In the genomic region with DNA sequence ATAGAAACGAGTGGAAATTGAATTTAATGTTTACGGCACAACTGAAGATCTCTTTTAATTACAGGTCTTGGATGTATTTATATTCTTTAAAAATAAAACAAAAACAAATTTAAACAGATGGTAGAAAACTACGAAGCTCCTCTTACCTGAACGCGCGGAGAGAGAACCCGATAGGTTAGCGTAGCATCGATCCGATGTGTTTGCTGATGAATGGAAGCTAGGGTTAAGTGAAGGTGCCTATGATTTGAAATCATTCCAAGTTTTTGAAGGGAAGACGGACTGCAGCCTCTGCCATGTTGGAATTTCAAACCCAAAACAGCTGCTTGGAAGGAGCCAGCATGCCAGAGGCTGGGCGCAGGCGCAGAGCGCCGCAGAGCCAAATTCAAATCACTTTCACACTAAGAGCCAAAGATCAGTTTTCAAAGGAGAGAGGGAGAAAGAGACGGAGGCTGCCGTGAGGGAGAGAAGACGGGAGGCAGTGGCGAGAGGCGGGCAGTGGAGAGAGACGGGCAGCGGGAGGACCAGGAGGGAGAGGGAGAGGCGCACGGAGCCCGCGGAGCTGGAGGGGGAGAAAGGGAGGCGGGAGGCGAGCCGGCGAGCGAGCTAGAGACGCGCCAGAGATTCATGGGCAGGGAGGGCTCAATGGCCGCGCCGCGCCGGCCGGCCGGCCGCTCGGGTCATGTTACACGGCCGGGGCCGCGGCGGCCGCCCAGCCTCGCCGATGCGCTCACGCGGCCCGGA, we compare ENCODE assay signal across 8 cellular contexts. TPM values are rescaled to one million over a fixed set of nuclear protein-coding genes. Genes with fewer than 3 reads are reported as not detected.
A peak's percentile ranks its signal among the peaks of the same experiment; 100 is the strongest.
DNase-seq lines count a peak whose midpoint lies in the region; ATAC-seq and TF ChIP-seq lines count a peak whose summit lies in the region.

A gene with protein sequence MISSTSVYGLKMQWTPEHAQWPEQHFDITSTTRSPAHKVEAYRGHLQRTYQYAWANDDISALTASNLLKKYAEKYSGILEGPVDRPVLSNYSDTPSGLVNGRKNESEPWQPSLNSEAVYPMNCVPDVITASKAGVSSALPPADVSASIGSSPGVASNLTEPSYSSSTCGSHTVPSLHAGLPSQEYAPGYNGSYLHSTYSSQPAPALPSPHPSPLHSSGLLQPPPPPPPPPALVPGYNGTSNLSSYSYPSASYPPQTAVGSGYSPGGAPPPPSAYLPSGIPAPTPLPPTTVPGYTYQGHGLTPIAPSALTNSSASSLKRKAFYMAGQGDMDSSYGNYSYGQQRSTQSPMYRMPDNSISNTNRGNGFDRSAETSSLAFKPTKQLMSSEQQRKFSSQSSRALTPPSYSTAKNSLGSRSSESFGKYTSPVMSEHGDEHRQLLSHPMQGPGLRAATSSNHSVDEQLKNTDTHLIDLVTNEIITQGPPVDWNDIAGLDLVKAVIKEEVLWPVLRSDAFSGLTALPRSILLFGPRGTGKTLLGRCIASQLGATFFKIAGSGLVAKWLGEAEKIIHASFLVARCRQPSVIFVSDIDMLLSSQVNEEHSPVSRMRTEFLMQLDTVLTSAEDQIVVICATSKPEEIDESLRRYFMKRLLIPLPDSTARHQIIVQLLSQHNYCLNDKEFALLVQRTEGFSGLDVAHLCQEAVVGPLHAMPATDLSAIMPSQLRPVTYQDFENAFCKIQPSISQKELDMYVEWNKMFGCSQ (minus strand): TSS at position 317 of the 741 bp plus-strand sequence. CDS start 1,081 bp downstream, outside the sequence.

- ATAC-seq in GM19395 (IDR thresholded peaks at IDR 0.05; ENCODE audit: unreplicated experiment), result no peak
- no peak for ATAC-seq in HG02798 (IDR thresholded peaks at IDR 0.05; ENCODE audit: poor library complexity, unreplicated experiment)

- TF ChIP-seq CTCF in GM13976 (IDR thresholded peaks at IDR 0.05; ENCODE audit: borderline replicate concordance, control extremely low read depth, extremely low read depth, insufficient read depth, missing control alignments) (no peak), breast epithelium (IDR thresholded peaks at IDR 0.05) (no peak), sigmoid colon (IDR thresholded peaks at IDR 0.05) (no peak)

- H3K36me3 ChIP-seq in breast epithelium, result no peaks in the 10 kb centered on the region
- H3K36me3 ChIP-seq in sigmoid colon, result no peaks in the 10 kb centered on the region

- intact Hi-C loops in breast epithelium (cut with DNase I; ENCODE audit: low total_unique reads) (no loop called here), sigmoid colon (cut with DNase I) (loop anchor here (5.0 kb wide), 1 partner anchor 389 kb away; no protein-coding TSS in a partner anchor)

- H3K4me1 ChIP-seq in breast epithelium (peaks cover 0 to 4% of the 10 kb centered on the region in 2 donors), sigmoid colon (peaks cover 0 to 25% (median 6%) of the 10 kb centered on the region in 4 donors)

- in situ Hi-C loops in GM13976 (cut with MboI; ENCODE audit: low sequenced_read_pairs, unreplicated experiment), result no loop called here

- 4 to 5% methylated on average over 54 of the region's 54 CpGs for WGBS in sigmoid colon, 2 donors

- H3K27ac ChIP-seq in breast epithelium (peak within 1 kb of the TSS; percentile 84 to 95), sigmoid colon (peak within 1 kb of the TSS; percentile 91 to 96 (median 92))

- peak; percentile 18 for DNase-seq in GM13976 (ENCODE audit: low spot score)
- peak; percentile 61 for DNase-seq in NCI-H345 treated with DMSO at 0.1 percent for 48 hours (lab: John Stamatoyannopoulos, UW; ENCODE audit: unreplicated experiment)
- DNase-seq in breast epithelium (ENCODE audit: low spot score in 2 of 2), result peak; percentile 41 to 57
- DNase-seq in sigmoid colon, result peak; percentile 89
- DNase-seq in OCI-M2 (lab: John Stamatoyannopoulos, UW; ENCODE audit: unreplicated experiment), result no peak

- no peaks in the 10 kb centered on the region for H3K9me3 ChIP-seq in breast epithelium
- no peaks in the 10 kb centered on the region for H3K9me3 ChIP-seq in iPS-18c (ENCODE audit: control insufficient read depth, insufficient read depth, low read length)
- no peaks in the 10 kb centered on the region for H3K9me3 ChIP-seq in sigmoid colon

- no peak for TF ChIP-seq EP300 in sigmoid colon (IDR thresholded peaks at IDR 0.05)

- TF ChIP-seq POLR2A in breast epithelium (IDR thresholded peaks at IDR 0.05) (no peak), sigmoid colon (IDR thresholded peaks at IDR 0.05) (peak; percentile 68 to 73)

- H3K4me3 ChIP-seq in breast epithelium (peak within 1 kb of the TSS; percentile 62 to 85 (median 69)), iPS-18c (ENCODE audit: insufficient read depth, low read depth, low read length) (peak within 1 kb of the TSS; percentile 78), sigmoid colon (peak within 1 kb of the TSS; percentile 57 to 87 (median 76))

- H3K27me3 ChIP-seq in breast epithelium, result no peaks in the 10 kb centered on the region
- no peaks in the 10 kb centered on the region for H3K27me3 ChIP-seq in sigmoid colon

RNA-seq across cellular contexts. Expression of the gene that starts here (rescaled TPM):
- total RNA-seq in breast epithelium, result 10 to 100 TPM in 1 of 3 donors, 1 to 10 TPM in 2; 2.6 to 13.9 (median 5.0) TPM
- 1 to 10 TPM; 2.9 to 8.0 (median 5.9) TPM for total RNA-seq in sigmoid colon
- under 1 TPM in 2 of 3 donors, not detected in 1; under 0.01 to 0.60 TPM for polyA plus RNA-seq in sigmoid colon
